ENCODE assay signal across 8 cellular contexts in the genomic region with DNA sequence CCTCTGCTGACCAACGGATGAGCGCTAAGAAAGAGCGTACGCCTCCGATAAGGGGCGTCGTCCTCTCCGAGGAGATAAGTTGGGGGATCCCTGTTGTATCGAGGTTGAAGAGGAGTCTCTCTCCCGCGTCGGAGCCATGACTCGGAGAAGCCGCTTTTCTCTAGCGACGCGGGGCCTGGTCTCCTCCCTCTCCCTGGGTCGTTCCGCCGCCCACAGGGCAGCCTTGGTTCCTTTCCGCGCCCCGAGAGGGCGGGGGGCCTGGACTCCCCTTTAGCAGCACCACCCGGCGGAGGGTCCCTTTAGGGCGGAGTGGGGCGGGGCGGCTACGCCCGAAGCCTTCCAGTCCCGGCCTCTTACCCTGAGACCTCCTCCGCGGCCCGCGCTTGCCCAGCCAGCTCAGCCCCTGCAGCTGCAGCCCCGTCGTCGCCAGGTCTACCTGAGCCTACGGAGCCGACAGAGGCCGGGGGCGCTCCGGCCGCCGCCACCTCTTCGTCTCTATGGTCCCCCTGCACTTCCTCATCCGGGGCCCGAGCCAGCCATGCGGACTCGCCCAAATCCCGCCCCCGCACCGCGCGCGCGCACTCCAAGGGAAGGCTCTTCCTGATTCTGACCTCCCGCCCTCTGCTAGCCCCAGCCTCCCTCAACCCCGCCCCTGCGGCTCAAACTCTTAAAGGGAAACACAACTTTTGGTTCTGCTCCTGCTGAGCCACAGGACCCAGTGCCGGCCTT. TPM values are rescaled to one million over a fixed set of nuclear protein-coding genes. Genes with fewer than 3 reads are reported as not detected.
A peak's percentile ranks its signal among the peaks of the same experiment; 100 is the strongest.
DNase-seq lines count a peak whose midpoint lies in the region; ATAC-seq and TF ChIP-seq lines count a peak whose summit lies in the region.

A gene (minus strand): TSS at position 497 of the 729 bp plus-strand sequence. CDS start 11,272 bp downstream, outside the sequence.

- peak; percentile 20 for TF ChIP-seq CTCF in left ventricle myocardium inferior (IDR thresholded peaks at IDR 0.05; ENCODE audit: borderline replicate concordance)
- no peak for TF ChIP-seq CTCF in progenitor cell of endocrine pancreas (IDR thresholded peaks at IDR 0.05; ENCODE audit: unreplicated experiment)
- no peak for TF ChIP-seq CTCF in upper lobe of right lung (IDR thresholded peaks at IDR 0.05)

- H3K4me1 ChIP-seq in left ventricle myocardium inferior, result peaks cover 61% of the 10 kb centered on the region
- H3K4me1 ChIP-seq in upper lobe of right lung, result peaks cover 37% of the 10 kb centered on the region

- H3K36me3 ChIP-seq in left ventricle myocardium inferior (peaks cover 4% of the 10 kb centered on the region), upper lobe of right lung (no peaks in the 10 kb centered on the region)

- H3K9me3 Mint-ChIP-seq in progenitor cell of endocrine pancreas (ENCODE audit: low read depth), result no peaks in the 10 kb centered on the region

- intact Hi-C loops in left ventricle myocardium inferior (cut with micrococcal nuclease), result no loop called here
- intact Hi-C loops in upper lobe of right lung (cut with DNase I), result no loop called here

- H3K27ac Mint-ChIP-seq in progenitor cell of endocrine pancreas, result peak within 1 kb of the TSS; percentile 96

- H3K4me3 ChIP-seq in left ventricle myocardium inferior, result peak within 1 kb of the TSS; percentile 99
- peak within 1 kb of the TSS; percentile 100 for H3K4me3 ChIP-seq in upper lobe of right lung

- peaks cover 8% of the 10 kb centered on the region for H3K36me3 Mint-ChIP-seq in progenitor cell of endocrine pancreas (ENCODE audit: insufficient read depth)

- DNase-seq in NCI-H187 treated with DMSO at 0.1 percent for 48 hours (lab: John Stamatoyannopoulos, UW), result peak; percentile 38
- DNase-seq in T-helper 2 cell, result peak; percentile 95 to 99 (median 97)
- DNase-seq in left ventricle myocardium inferior, result peak; percentile 99
- peak; percentile 96 for DNase-seq in progenitor cell of endocrine pancreas (ENCODE audit: low spot score, unreplicated experiment)
- DNase-seq in upper lobe of right lung, result peak; percentile 100

- no peaks in the 10 kb centered on the region for H3K9me3 ChIP-seq in left ventricle myocardium inferior (replicated peaks)
- H3K9me3 ChIP-seq in upper lobe of right lung, result no peaks in the 10 kb centered on the region

- peak within 1 kb of the TSS; percentile 88 for H3K27ac ChIP-seq in angular gyrus (ENCODE audit: low read depth, low read length)
- peak within 1 kb of the TSS; percentile 94 for H3K27ac ChIP-seq in left ventricle myocardium inferior (replicated peaks)
- peak within 1 kb of the TSS; percentile 95 for H3K27ac ChIP-seq in upper lobe of right lung

- H3K27me3 Mint-ChIP-seq in progenitor cell of endocrine pancreas, result no peaks in the 10 kb centered on the region

- H3K4me3 Mint-ChIP-seq in progenitor cell of endocrine pancreas (ENCODE audit: low read depth), result peak within 1 kb of the TSS; percentile 92

- H3K27me3 ChIP-seq in left ventricle myocardium inferior (ENCODE audit: low read depth), result no peaks in the 10 kb centered on the region
- no peaks in the 10 kb centered on the region for H3K27me3 ChIP-seq in upper lobe of right lung

- ATAC-seq in GM18502 (IDR thresholded peaks at IDR 0.05; ENCODE audit: poor library complexity, unreplicated experiment) (peak; percentile 60), HG02943 (IDR thresholded peaks at IDR 0.05; ENCODE audit: low read depth, unreplicated experiment) (peak; percentile 67), upper lobe of right lung (peak; percentile 91)

- H3K4me1 Mint-ChIP-seq in progenitor cell of endocrine pancreas (ENCODE audit: low read depth), result peaks cover 46% of the 10 kb centered on the region

RNA-seq across cellular contexts. Expression of the gene that starts here (rescaled TPM):
- 14.3 TPM for total RNA-seq in left ventricle myocardium inferior
- total RNA-seq in progenitor cell of endocrine pancreas, result 77.6 and 87.2 TPM in 2 replicates
- total RNA-seq in upper lobe of right lung, result 53.3 TPM

Comparison
In these comparisons a context has a peak if more than half of its experiments do, and no peak if none do; other contexts are left out.
1. Peak in every context shown above with its lines: DNase-seq, ATAC-seq, H3K4me3 ChIP-seq and H3K27ac ChIP-seq.
2. DNase-seq: peak in every context shown above with its lines; median percentile 100 in upper lobe of right lung; 99 in left ventricle myocardium inferior; 97 in T-helper 2 cell; 96 in progenitor cell of endocrine pancreas; 38 in NCI-H187 treated with DMSO at 0.1 percent for 48 hours.